Comparison of ENCODE assay signal across 1 cellular context in genomic region chr18:31741096-31741735, GRCh38.
TF ChIP-seq lines count a peak whose summit lies in the region.

No MANE protein-coding gene starts in this region.

TF ChIP-seq in HCT116, 20 proteins besides CTCF, POLR2A, EP300 and RAD21 (continued from another document):
- no peak for TF ChIP-seq YY1 (IDR thresholded peaks at IDR 0.05; ENCODE audit: extremely low read depth, insufficient replicate concordance, low read depth, low read length)
- no peak for TF ChIP-seq TCF7L2 (IDR thresholded peaks at IDR 0.05; ENCODE audit: borderline replicate concordance, extremely low read depth, insufficient read depth, insufficient read length)
- no peak for TF ChIP-seq ZNF274 (IDR thresholded peaks at IDR 0.05; ENCODE audit: low read depth, low read length)
